In genomic region chr14:75003250-75004027, GRCh38 we compare ENCODE assay signal across 8 cellular contexts. TPM values are rescaled to one million over a fixed set of nuclear protein-coding genes. Genes with fewer than 3 reads are reported as not detected.
A peak's percentile ranks its signal among the peaks of the same experiment; 100 is the strongest.
DNase-seq lines count a peak whose midpoint lies in the region; ATAC-seq and TF ChIP-seq lines count a peak whose summit lies in the region.

No MANE protein-coding gene starts in this region.

- peaks cover 2% of the 10 kb centered on the region for H3K27me3 ChIP-seq in CD4-positive, CD25-positive, alpha-beta regulatory T cell (ENCODE audit: control insufficient read depth, insufficient read depth, low read length)
- H3K27me3 ChIP-seq in KMS-11 (ENCODE audit: insufficient read depth, low read depth) (no peaks in the 10 kb centered on the region), mucosa of rectum (ENCODE audit: control insufficient read depth in 2 of 2, insufficient read depth in 2 of 2, low read length in 2 of 2) (no peaks in the 10 kb centered on the region)

- no peaks in the 10 kb centered on the region for H3K9me3 ChIP-seq in CD4-positive, CD25-positive, alpha-beta regulatory T cell (ENCODE audit: control insufficient read depth in 2 of 2, low read length in 2 of 2)
- no peaks in the 10 kb centered on the region for H3K9me3 ChIP-seq in mucosa of rectum (ENCODE audit: control insufficient read depth in 2 of 2, low read length in 2 of 2)

- H3K36me3 ChIP-seq in CD4-positive, CD25-positive, alpha-beta regulatory T cell (ENCODE audit: control insufficient read depth, insufficient read depth, low read length), result peaks cover 33% of the 10 kb centered on the region
- no peaks in the 10 kb centered on the region for H3K36me3 ChIP-seq in KMS-11 (ENCODE audit: insufficient read depth)
- peaks cover 30 to 33% of the 10 kb centered on the region in 2 donors for H3K36me3 ChIP-seq in mucosa of rectum (ENCODE audit: control insufficient read depth in 2 of 2, insufficient read depth in 2 of 2, low read length in 2 of 2)

- peaks cover 37% of the 10 kb centered on the region for H3K36me3 Mint-ChIP-seq in CD4-positive, CD25-positive, alpha-beta regulatory T cell

- H3K27ac ChIP-seq in CD4-positive, CD25-positive, alpha-beta regulatory T cell (ENCODE audit: insufficient read depth, low read length, poor library complexity, severe bottlenecking), result peak overlapping the region; percentile 89
- H3K27ac ChIP-seq in KMS-11, result no peak overlapping the region
- peak overlapping the region; percentile 61 to 86 for H3K27ac ChIP-seq in mucosa of rectum (ENCODE audit: low read depth in 2 of 2, low read length in 2 of 2)

- H3K4me3 ChIP-seq in CD4-positive, CD25-positive, alpha-beta regulatory T cell (ENCODE audit: low read depth, low read length), result peak overlapping the region; percentile 85
- H3K4me3 ChIP-seq in KMS-11 (IDR thresholded peaks at IDR 0.05; ENCODE audit: insufficient read depth, low read depth, low read length) (no peak overlapping the region), cardiac fibroblast (replicated peaks in 1 of 2; ENCODE audit: low read depth in 2 of 2, low read length in 2 of 2) (peak overlapping the region; percentile 92 to 94), mucosa of rectum (ENCODE audit: low read length in 2 of 2) (peak overlapping the region; percentile 78 to 93)

- H4K20me1 ChIP-seq in KMS-11 (ENCODE audit: insufficient read depth), result no peaks in the 10 kb centered on the region

- no peak for ATAC-seq in CD4-positive, CD25-positive, alpha-beta regulatory T cell (ENCODE audit: low read depth in 2 of 2)
- ATAC-seq in GM18520 (IDR thresholded peaks at IDR 0.05; ENCODE audit: unreplicated experiment), result no peak
- no peak for ATAC-seq in GM21515 (IDR thresholded peaks at IDR 0.05; ENCODE audit: unreplicated experiment)

- peak overlapping the region; percentile 80 for H3K4me2 ChIP-seq in KMS-11

- H3K79me2 ChIP-seq in KMS-11 (ENCODE audit: insufficient read depth, low read depth), result peaks cover 12% of the 10 kb centered on the region; the same call in 1 of the 2 replicates

- H3K9ac ChIP-seq in KMS-11 (peak overlapping the region; percentile 52; the same call in 1 of the 2 replicates), mucosa of rectum (ENCODE audit: low read depth in 1 of 2, low read length in 2 of 2) (peak overlapping the region; percentile 73 to 89)

- H3K4me1 Mint-ChIP-seq in CD4-positive, CD25-positive, alpha-beta regulatory T cell, result peaks cover 27 to 56% (median 44%) of the 10 kb centered on the region in 4 donors

- H3K27ac Mint-ChIP-seq in CD4-positive, CD25-positive, alpha-beta regulatory T cell, result peak overlapping the region; percentile 95 to 98 (median 98)

- peak overlapping the region; percentile 95 to 100 (median 99) for H3K4me3 Mint-ChIP-seq in CD4-positive, CD25-positive, alpha-beta regulatory T cell

- H3K4me1 ChIP-seq in CD4-positive, CD25-positive, alpha-beta regulatory T cell (ENCODE audit: control insufficient read depth, insufficient read depth, low read length, poor library complexity, severe bottlenecking), result peaks cover 33% of the 10 kb centered on the region
- peaks cover 7% of the 10 kb centered on the region for H3K4me1 ChIP-seq in KMS-11 (ENCODE audit: low read depth, poor library complexity, severe bottlenecking)
- H3K4me1 ChIP-seq in mucosa of rectum (ENCODE audit: control insufficient read depth in 2 of 2, insufficient read depth in 2 of 2, low read length in 2 of 2), result peaks cover 12 to 16% of the 10 kb centered on the region in 2 donors

- no peak for TF ChIP-seq CTCF in KMS-11 (conservative IDR thresholded peaks at IDR 0.05; ENCODE audit: low read depth, low read length)
- TF ChIP-seq CTCF in cardiac fibroblast (IDR thresholded peaks at IDR 0.05; ENCODE audit: low read depth, low read length), result no peak

- peaks cover 18% of the 10 kb centered on the region for H3K27me3 Mint-ChIP-seq in CD4-positive, CD25-positive, alpha-beta regulatory T cell

- H3K9me3 Mint-ChIP-seq in CD4-positive, CD25-positive, alpha-beta regulatory T cell, result peaks cover 0 to 2% (median 0%) of the 10 kb centered on the region in 7 donors

- peak overlapping the region; percentile 86; the same call in 1 of the 2 replicates for H2AFZ ChIP-seq in KMS-11 (ENCODE audit: low read depth)

- DNase-seq in CD4-positive, CD25-positive, alpha-beta regulatory T cell, result peak in 1 of 3 donors; percentile 33
- DNase-seq in cardiac fibroblast (ENCODE audit: low read depth in 2 of 2), result no peak
- DNase-seq in DMS79 (lab: John Stamatoyannopoulos, UW), result no peak
- no peak for DNase-seq in NCI-H526 treated with DMSO at 0.1 percent for 48 hours (lab: John Stamatoyannopoulos, UW)

RNA-seq across cellular contexts. Expression of gene EIF2B2, which starts 0.7 kb away (rescaled TPM):
- total RNA-seq in CD4-positive, CD25-positive, alpha-beta regulatory T cell, result 24.2 TPM
- 10 to 100 TPM; 39.9 to 61.6 (median 49.8) TPM for polyA plus RNA-seq in CD4-positive, CD25-positive, alpha-beta regulatory T cell

RNA-seq across cellular contexts. Expression of gene MLH3, which starts 47.8 kb away (rescaled TPM):
- total RNA-seq in CD4-positive, CD25-positive, alpha-beta regulatory T cell, result 18.9 TPM
- polyA plus RNA-seq in CD4-positive, CD25-positive, alpha-beta regulatory T cell, result 10 to 100 TPM in 2 of 4 donors, 1 to 10 TPM in 2; 7.2 to 14.8 (median 10.9) TPM

RNA-seq across cellular contexts. Expression of gene PGF, which starts 48.0 kb away (rescaled TPM):
- not detected for total RNA-seq in CD4-positive, CD25-positive, alpha-beta regulatory T cell
- under 1 TPM in 1 of 4 donors, not detected in 3; 0.44 TPM for polyA plus RNA-seq in CD4-positive, CD25-positive, alpha-beta regulatory T cell
